Comparison of ENCODE assay signal across 1 cellular context in genomic region chr22:43827926-43828710, GRCh38.
TF ChIP-seq lines count a peak whose summit lies in the region.

No MANE protein-coding gene starts in this region.

TF ChIP-seq in HepG2, 621 proteins besides CTCF, POLR2A, EP300 and RAD21:
- TF ChIP-seq REST (IDR thresholded peaks at IDR 0.05; ENCODE audit: borderline replicate concordance in 1 of 2, low read depth in 1 of 2, low read length in 2 of 2) (no peak), SIX1 (CRISPR knock-in tag; IDR thresholded peaks at IDR 0.05; ENCODE audit: borderline replicate concordance) (no peak), PCBP1 (IDR thresholded peaks at IDR 0.05; ENCODE audit: borderline replicate concordance, low read depth, low read length) (no peak), ADNP (CRISPR knock-in tag; IDR thresholded peaks at IDR 0.05) (no peak), ZNF124 (CRISPR knock-in tag; IDR thresholded peaks at IDR 0.05) (no peak), CCDC6 (CRISPR knock-in tag; IDR thresholded peaks at IDR 0.05) (no peak), NKX3-1 (CRISPR knock-in tag; IDR thresholded peaks at IDR 0.05) (no peak), SIN3B (IDR thresholded peaks at IDR 0.05; ENCODE audit: low read length) (no peak), XBP1 (CRISPR knock-in tag; IDR thresholded peaks at IDR 0.05) (no peak), ZNF383 (CRISPR knock-in tag; IDR thresholded peaks at IDR 0.05; ENCODE audit: borderline replicate concordance) (no peak), THAP8 (CRISPR knock-in tag; IDR thresholded peaks at IDR 0.05; ENCODE audit: borderline replicate concordance) (no peak)
